ENCODE assay signal across 1 cellular context in the genomic region with DNA sequence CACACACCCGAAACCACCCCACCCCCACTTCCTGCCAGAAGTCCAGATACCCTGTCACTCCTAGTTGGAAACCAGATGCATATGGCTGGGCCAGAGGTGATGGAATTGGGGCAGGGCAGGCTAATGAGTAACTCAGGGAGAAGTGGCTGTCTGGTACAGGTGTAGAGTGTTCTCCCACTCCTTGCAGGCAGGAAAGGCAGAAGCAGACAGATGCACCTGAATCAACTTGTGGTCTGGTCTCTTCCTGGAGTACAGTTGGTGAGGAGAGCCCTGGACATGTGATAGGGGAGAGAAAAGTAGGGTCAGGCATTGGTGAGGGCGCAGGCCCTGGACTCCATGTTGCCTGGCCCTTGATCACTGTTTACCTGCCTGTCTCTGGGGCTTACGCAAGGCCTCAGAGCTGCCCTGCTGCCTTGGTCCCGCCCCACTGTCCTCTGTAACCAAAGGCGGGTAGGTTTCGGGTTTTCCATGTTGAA.
TF ChIP-seq lines count a peak whose summit lies in the region.

No MANE protein-coding gene starts in this region.

TF ChIP-seq in HepG2, 621 proteins besides CTCF, POLR2A, EP300 and RAD21 (continued from another document and continues in another):
- TF ChIP-seq HNRNPL (IDR thresholded peaks at IDR 0.05; ENCODE audit: low read depth, low read length) (no peak), FOXA1 (IDR thresholded peaks at IDR 0.05) (no peak), FOXA1 (CRISPR knock-in tag; IDR thresholded peaks at IDR 0.05) (peak; percentile 90), WIZ (CRISPR knock-in tag; IDR thresholded peaks at IDR 0.05) (peak; percentile 45; the same call in 1 of the 2 replicates), CEBPG (CRISPR knock-in tag; IDR thresholded peaks at IDR 0.05) (peak; percentile 95), ZNF354B (CRISPR knock-in tag; IDR thresholded peaks at IDR 0.05) (no peak), ZFP90 (CRISPR knock-in tag; IDR thresholded peaks at IDR 0.05; ENCODE audit: borderline replicate concordance) (0 out of 2 replicates have a peak, but pooled peaks have one; percentile 44), ZNF747 (CRISPR knock-in tag; IDR thresholded peaks at IDR 0.05; ENCODE audit: borderline replicate concordance) (no peak), HNRNPK (IDR thresholded peaks at IDR 0.05; ENCODE audit: low read depth, low read length, poor library complexity, severe bottlenecking) (no peak), ZNF225 (CRISPR knock-in tag; IDR thresholded peaks at IDR 0.05) (0 out of 2 replicates have a peak, but pooled peaks have one; percentile 28), RFXANK (CRISPR knock-in tag; IDR thresholded peaks at IDR 0.05) (no peak), THAP11 (CRISPR knock-in tag; IDR thresholded peaks at IDR 0.05) (peak; percentile 38; the same call in 1 of the 2 replicates), KDM6A (CRISPR knock-in tag; IDR thresholded peaks at IDR 0.05; ENCODE audit: low read depth) (peak; percentile 58), ZNF24 (IDR thresholded peaks at IDR 0.05) (no peak), ZNF460 (CRISPR knock-in tag; IDR thresholded peaks at IDR 0.05; ENCODE audit: borderline replicate concordance) (no peak), FOSL2 (CRISPR knock-in tag; IDR thresholded peaks at IDR 0.05) (0 out of 2 replicates have a peak, but pooled peaks have one; percentile 23), ZNF382 (CRISPR knock-in tag; IDR thresholded peaks at IDR 0.05; ENCODE audit: borderline replicate concordance) (no peak), TBL1XR1 (IDR thresholded peaks at IDR 0.05; ENCODE audit: borderline replicate concordance, low read length, partially characterized antibody) (no peak), TSC22D2 (CRISPR knock-in tag; IDR thresholded peaks at IDR 0.05; ENCODE audit: borderline replicate concordance) (no peak), ZNF746 (CRISPR knock-in tag; IDR thresholded peaks at IDR 0.05) (peak; percentile 68; the same call in 1 of the 2 replicates), FOXP1 (IDR thresholded peaks at IDR 0.05) (0 out of 2 replicates have a peak, but pooled peaks have one; percentile 39), FOXP1 (CRISPR knock-in tag; IDR thresholded peaks at IDR 0.05) (peak; percentile 67), SKI (IDR thresholded peaks at IDR 0.05; ENCODE audit: partially characterized antibody) (peak; percentile 59), ZNF232 (CRISPR knock-in tag; IDR thresholded peaks at IDR 0.05; ENCODE audit: borderline replicate concordance) (peak; percentile 63; the same call in 1 of the 2 replicates), HDAC1 (CRISPR knock-in tag; IDR thresholded peaks at IDR 0.05) (peak; percentile 56; the same call in 1 of the 2 replicates), ZBTB7A (CRISPR knock-in tag; IDR thresholded peaks at IDR 0.05) (0 out of 2 replicates have a peak, but pooled peaks have one; percentile 27), HES4 (CRISPR knock-in tag; IDR thresholded peaks at IDR 0.05; ENCODE audit: borderline replicate concordance) (peak; percentile 51; the same call in 1 of the 2 replicates), ZSCAN29 (CRISPR knock-in tag; conservative IDR thresholded peaks at IDR 0.05) (0 out of 2 replicates have a peak, but pooled peaks have one; percentile 58), ZNF569 (CRISPR knock-in tag; IDR thresholded peaks at IDR 0.05; ENCODE audit: borderline replicate concordance) (no peak), ZNF253 (CRISPR knock-in tag; IDR thresholded peaks at IDR 0.05; ENCODE audit: borderline replicate concordance) (no peak)
- TF ChIP-seq, protein P1, sequence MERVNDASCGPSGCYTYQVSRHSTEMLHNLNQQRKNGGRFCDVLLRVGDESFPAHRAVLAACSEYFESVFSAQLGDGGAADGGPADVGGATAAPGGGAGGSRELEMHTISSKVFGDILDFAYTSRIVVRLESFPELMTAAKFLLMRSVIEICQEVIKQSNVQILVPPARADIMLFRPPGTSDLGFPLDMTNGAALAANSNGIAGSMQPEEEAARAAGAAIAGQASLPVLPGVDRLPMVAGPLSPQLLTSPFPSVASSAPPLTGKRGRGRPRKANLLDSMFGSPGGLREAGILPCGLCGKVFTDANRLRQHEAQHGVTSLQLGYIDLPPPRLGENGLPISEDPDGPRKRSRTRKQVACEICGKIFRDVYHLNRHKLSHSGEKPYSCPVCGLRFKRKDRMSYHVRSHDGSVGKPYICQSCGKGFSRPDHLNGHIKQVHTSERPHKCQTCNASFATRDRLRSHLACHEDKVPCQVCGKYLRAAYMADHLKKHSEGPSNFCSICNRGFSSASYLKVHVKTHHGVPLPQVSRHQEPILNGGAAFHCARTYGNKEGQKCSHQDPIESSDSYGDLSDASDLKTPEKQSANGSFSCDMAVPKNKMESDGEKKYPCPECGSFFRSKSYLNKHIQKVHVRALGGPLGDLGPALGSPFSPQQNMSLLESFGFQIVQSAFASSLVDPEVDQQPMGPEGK (CRISPR knock-in tag; IDR thresholded peaks at IDR 0.05) = peak; percentile 37; the same call in 1 of the 2 replicates
- TF ChIP-seq, protein P2, sequence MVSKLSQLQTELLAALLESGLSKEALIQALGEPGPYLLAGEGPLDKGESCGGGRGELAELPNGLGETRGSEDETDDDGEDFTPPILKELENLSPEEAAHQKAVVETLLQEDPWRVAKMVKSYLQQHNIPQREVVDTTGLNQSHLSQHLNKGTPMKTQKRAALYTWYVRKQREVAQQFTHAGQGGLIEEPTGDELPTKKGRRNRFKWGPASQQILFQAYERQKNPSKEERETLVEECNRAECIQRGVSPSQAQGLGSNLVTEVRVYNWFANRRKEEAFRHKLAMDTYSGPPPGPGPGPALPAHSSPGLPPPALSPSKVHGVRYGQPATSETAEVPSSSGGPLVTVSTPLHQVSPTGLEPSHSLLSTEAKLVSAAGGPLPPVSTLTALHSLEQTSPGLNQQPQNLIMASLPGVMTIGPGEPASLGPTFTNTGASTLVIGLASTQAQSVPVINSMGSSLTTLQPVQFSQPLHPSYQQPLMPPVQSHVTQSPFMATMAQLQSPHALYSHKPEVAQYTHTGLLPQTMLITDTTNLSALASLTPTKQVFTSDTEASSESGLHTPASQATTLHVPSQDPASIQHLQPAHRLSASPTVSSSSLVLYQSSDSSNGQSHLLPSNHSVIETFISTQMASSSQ (IDR thresholded peaks at IDR 0.05; ENCODE audit: low read depth) = peak; percentile 88
- TF ChIP-seq, protein P2 (CRISPR knock-in tag; IDR thresholded peaks at IDR 0.05; ENCODE audit: borderline replicate concordance) = peak; percentile 88; the same call in 1 of the 2 replicates
- TF ChIP-seq, protein P3, sequence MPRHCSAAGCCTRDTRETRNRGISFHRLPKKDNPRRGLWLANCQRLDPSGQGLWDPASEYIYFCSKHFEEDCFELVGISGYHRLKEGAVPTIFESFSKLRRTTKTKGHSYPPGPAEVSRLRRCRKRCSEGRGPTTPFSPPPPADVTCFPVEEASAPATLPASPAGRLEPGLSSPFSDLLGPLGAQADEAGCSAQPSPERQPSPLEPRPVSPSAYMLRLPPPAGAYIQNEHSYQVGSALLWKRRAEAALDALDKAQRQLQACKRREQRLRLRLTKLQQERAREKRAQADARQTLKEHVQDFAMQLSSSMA (CRISPR knock-in tag; IDR thresholded peaks at IDR 0.05) = 0 out of 2 replicates have a peak, but pooled peaks have one; percentile 54
- TF ChIP-seq, protein P4, sequence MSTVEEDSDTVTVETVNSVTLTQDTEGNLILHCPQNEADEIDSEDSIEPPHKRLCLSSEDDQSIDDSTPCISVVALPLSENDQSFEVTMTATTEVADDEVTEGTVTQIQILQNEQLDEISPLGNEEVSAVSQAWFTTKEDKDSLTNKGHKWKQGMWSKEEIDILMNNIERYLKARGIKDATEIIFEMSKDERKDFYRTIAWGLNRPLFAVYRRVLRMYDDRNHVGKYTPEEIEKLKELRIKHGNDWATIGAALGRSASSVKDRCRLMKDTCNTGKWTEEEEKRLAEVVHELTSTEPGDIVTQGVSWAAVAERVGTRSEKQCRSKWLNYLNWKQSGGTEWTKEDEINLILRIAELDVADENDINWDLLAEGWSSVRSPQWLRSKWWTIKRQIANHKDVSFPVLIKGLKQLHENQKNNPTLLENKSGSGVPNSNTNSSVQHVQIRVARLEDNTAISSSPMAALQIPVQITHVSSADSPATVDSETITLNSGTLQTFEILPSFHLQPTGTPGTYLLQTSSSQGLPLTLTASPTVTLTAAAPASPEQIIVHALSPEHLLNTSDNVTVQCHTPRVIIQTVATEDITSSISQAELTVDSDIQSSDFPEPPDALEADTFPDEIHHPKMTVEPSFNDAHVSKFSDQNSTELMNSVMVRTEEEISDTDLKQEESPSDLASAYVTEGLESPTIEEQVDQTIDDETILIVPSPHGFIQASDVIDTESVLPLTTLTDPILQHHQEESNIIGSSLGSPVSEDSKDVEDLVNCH (CRISPR knock-in tag; IDR thresholded peaks at IDR 0.05) = no peak
- TF ChIP-seq, protein P5, sequence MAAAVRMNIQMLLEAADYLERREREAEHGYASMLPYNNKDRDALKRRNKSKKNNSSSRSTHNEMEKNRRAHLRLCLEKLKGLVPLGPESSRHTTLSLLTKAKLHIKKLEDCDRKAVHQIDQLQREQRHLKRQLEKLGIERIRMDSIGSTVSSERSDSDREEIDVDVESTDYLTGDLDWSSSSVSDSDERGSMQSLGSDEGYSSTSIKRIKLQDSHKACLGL (CRISPR knock-in tag; IDR thresholded peaks at IDR 0.05) = 0 out of 2 replicates have a peak, but pooled peaks have one; percentile 17
- TF ChIP-seq, protein P6, sequence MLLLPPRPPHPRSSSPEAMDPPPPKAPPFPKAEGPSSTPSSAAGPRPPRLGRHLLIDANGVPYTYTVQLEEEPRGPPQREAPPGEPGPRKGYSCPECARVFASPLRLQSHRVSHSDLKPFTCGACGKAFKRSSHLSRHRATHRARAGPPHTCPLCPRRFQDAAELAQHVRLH (CRISPR knock-in tag; IDR thresholded peaks at IDR 0.05; ENCODE audit: borderline replicate concordance, low read depth) = peak; percentile 10; the same call in 1 of the 2 replicates
- TF ChIP-seq, protein P7, sequence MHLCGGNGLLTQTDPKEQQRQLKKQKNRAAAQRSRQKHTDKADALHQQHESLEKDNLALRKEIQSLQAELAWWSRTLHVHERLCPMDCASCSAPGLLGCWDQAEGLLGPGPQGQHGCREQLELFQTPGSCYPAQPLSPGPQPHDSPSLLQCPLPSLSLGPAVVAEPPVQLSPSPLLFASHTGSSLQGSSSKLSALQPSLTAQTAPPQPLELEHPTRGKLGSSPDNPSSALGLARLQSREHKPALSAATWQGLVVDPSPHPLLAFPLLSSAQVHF (CRISPR knock-in tag; IDR thresholded peaks at IDR 0.05) = no peak
- TF ChIP-seq, protein P8, sequence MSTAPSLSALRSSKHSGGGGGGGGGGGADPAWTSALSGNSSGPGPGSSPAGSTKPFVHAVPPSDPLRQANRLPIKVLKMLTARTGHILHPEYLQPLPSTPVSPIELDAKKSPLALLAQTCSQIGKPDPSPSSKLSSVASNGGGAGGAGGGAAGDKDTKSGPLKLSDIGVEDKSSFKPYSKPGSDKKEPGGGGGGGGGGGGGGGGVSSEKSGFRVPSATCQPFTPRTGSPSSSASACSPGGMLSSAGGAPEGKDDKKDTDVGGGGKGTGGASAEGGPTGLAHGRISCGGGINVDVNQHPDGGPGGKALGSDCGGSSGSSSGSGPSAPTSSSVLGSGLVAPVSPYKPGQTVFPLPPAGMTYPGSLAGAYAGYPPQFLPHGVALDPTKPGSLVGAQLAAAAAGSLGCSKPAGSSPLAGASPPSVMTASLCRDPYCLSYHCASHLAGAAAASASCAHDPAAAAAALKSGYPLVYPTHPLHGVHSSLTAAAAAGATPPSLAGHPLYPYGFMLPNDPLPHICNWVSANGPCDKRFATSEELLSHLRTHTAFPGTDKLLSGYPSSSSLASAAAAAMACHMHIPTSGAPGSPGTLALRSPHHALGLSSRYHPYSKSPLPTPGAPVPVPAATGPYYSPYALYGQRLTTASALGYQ (CRISPR knock-in tag; IDR thresholded peaks at IDR 0.05) = peak; percentile 49; the same call in 1 of the 2 replicates
- TF ChIP-seq, protein P9, sequence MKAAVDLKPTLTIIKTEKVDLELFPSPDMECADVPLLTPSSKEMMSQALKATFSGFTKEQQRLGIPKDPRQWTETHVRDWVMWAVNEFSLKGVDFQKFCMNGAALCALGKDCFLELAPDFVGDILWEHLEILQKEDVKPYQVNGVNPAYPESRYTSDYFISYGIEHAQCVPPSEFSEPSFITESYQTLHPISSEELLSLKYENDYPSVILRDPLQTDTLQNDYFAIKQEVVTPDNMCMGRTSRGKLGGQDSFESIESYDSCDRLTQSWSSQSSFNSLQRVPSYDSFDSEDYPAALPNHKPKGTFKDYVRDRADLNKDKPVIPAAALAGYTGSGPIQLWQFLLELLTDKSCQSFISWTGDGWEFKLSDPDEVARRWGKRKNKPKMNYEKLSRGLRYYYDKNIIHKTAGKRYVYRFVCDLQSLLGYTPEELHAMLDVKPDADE (CRISPR knock-in tag; IDR thresholded peaks at IDR 0.05) = 0 out of 2 replicates have a peak, but pooled peaks have one; percentile 53
- TF ChIP-seq, protein P10, sequence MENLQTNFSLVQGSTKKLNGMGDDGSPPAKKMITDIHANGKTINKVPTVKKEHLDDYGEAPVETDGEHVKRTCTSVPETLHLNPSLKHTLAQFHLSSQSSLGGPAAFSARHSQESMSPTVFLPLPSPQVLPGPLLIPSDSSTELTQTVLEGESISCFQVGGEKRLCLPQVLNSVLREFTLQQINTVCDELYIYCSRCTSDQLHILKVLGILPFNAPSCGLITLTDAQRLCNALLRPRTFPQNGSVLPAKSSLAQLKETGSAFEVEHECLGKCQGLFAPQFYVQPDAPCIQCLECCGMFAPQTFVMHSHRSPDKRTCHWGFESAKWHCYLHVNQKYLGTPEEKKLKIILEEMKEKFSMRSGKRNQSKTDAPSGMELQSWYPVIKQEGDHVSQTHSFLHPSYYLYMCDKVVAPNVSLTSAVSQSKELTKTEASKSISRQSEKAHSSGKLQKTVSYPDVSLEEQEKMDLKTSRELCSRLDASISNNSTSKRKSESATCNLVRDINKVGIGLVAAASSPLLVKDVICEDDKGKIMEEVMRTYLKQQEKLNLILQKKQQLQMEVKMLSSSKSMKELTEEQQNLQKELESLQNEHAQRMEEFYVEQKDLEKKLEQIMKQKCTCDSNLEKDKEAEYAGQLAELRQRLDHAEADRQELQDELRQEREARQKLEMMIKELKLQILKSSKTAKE (CRISPR knock-in tag; IDR thresholded peaks at IDR 0.05; ENCODE audit: borderline replicate concordance) = peak; percentile 72
- TF ChIP-seq, protein P11, sequence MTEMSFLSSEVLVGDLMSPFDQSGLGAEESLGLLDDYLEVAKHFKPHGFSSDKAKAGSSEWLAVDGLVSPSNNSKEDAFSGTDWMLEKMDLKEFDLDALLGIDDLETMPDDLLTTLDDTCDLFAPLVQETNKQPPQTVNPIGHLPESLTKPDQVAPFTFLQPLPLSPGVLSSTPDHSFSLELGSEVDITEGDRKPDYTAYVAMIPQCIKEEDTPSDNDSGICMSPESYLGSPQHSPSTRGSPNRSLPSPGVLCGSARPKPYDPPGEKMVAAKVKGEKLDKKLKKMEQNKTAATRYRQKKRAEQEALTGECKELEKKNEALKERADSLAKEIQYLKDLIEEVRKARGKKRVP (CRISPR knock-in tag; IDR thresholded peaks at IDR 0.05) = peak in 1 of 2 experiments; percentile 30; a peak in 1 of 4 replicates
